ENCODE assay signal across 1 cellular context in the genomic region with DNA sequence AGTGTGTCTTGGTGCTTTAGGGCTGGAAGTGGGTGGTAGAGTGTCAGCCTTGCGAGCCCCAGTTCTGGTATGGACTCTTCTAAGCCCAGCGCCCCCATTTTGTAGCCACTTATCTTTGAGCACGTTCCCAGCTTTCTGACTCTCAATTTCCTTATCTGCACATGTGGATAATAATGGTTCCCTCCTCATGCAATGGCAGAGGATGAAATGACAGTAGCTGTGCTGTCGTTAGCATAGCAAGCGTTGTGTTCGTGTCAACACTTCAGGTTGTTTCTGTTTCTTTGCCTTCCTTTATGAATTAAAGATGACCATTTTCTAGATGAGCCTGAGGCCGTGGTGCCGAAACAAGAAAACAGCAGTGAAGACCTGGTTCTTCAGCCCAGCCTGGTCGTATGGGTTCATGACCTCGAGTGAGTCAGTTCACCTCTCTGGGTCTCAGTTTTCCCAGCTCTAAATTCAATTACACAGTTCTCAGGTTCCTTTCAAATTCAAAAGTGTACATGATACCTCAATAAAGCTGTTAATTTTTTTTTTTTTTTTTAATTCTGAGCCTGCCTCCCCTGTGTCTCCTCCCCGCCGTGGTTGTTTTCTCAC.
TF ChIP-seq lines count a peak whose summit lies in the region.

No MANE protein-coding gene starts in this region.

TF ChIP-seq in K562, 482 proteins besides CTCF, POLR2A, EP300 and RAD21 (continued from another document):
- TF ChIP-seq SOX6 (IDR thresholded peaks at IDR 0.05) (0 out of 2 replicates have a peak, but pooled peaks have one; percentile 12), RCOR1 (IDR thresholded peaks at IDR 0.05; ENCODE audit: borderline replicate concordance in 1 of 2, low read depth in 2 of 2, low read length in 2 of 2) (0 out of 4 replicates have a peak, but pooled peaks of 1 of the 2 experiments have one; percentile 25), ZNF277 (CRISPR knock-in tag; IDR thresholded peaks at IDR 0.05; ENCODE audit: borderline replicate concordance) (no peak), ILK (tag; IDR thresholded peaks at IDR 0.05; ENCODE audit: borderline replicate concordance, low read depth) (no peak), ZNF592 (IDR thresholded peaks at IDR 0.05) (peak; percentile 78), TCF3 (CRISPR knock-in tag; IDR thresholded peaks at IDR 0.05) (peak; percentile 8; the same call in 1 of the 2 replicates), HMG20B (CRISPR knock-in tag; IDR thresholded peaks at IDR 0.05) (no peak), FOSL1 (tag; conservative IDR thresholded peaks at IDR 0.05) (peak; percentile 40; the same call in 1 of the 2 replicates), XRCC4 (IDR thresholded peaks at IDR 0.05; ENCODE audit: extremely low read depth, insufficient read depth, insufficient read length) (no peak), E2F6 (IDR thresholded peaks at IDR 0.05; ENCODE audit: borderline replicate concordance in 1 of 2, extremely low read depth in 1 of 2, insufficient read depth in 1 of 2, insufficient read length in 1 of 2, low read depth in 1 of 2, low read length in 1 of 2, poor library complexity in 1 of 2, severe bottlenecking in 1 of 2) (peak in 1 of 2 experiments; percentile 29)
